ENCODE assay signal across 19 cellular contexts in the genomic region with DNA sequence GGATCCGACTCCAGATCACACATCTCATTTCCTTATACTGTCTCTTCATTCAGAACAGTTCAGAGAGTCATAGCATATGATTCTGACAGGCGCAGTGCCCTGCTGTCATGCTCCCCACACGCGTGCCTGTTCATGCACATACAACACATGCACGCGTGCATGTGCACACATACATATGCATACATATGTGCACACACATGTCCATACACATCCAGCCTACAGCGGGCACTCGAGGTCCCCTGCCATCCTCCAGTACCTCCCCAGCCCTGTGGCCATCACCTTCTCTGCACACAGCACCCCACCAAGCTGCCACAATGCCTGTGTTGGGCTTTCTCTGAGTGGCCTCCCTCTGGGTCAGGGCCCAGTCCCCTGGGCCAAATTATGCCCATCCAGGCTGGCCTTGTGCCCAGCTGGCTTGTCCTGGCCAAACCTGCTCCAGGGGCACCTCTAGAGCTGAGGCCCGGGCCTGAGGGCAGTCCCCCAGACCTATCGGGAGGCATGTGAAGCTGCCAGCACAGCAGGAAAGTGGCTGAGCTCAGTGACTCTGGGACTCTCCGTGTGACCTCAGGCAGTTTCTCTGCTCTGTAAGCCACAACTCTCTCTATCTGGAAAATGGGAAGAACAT. TPM values are rescaled to one million over a fixed set of nuclear protein-coding genes. Genes with fewer than 3 reads are reported as not detected.
DNase-seq lines count a peak whose midpoint lies in the region; ATAC-seq, FAIRE-seq and TF ChIP-seq lines count a peak whose summit lies in the region.
"Had no signal": no experiment of that assay in that cellular context is flagged by ENCODE, and none has a peak within 500 bp of the region (broad histone marks: within the 10 kb centered on the region; RNA-seq: fewer than 3 reads in every experiment).

No MANE protein-coding gene starts in this region.

- POLR2A ChIA-PET in SK-N-SH (lab: Yijun Ruan, JAX) = no interaction called here

- peaks cover 30 to 34% of the 10 kb centered on the region in 2 experiments for H3K4me1 Mint-ChIP-seq in H9
- H3K4me1 Mint-ChIP-seq: CD8-positive, alpha-beta memory T cell had no signal

- no peak overlapping the region for H2AK5ac ChIP-seq in H9 (ENCODE audit: insufficient read length, low read length)

- no peaks in the 10 kb centered on the region; the same call in 1 of the 2 replicates for H3K9me3 ChIP-seq in SK-N-SH
- no peaks in the 10 kb centered on the region for H3K9me3 ChIP-seq in H9 (ENCODE audit: control insufficient read depth, low read depth, low read length)
- peaks cover under 1% of the 10 kb centered on the region for H3K9me3 ChIP-seq in iPS-18a (ENCODE audit: control insufficient read depth, low read depth, low read length)
- peaks cover 0 to 25% (median 21%) of the 10 kb centered on the region in 8 donors for H3K9me3 ChIP-seq in spleen
- H3K9me3 ChIP-seq in prostate gland = no peaks in the 10 kb centered on the region
- H3K9me3 ChIP-seq: HAP-1, MG63 had no signal

- TF ChIP-seq POLR2A in spleen (IDR thresholded peaks at IDR 0.05) = no peak
- TF ChIP-seq POLR2A in prostate gland (IDR thresholded peaks at IDR 0.05) = no peak
- TF ChIP-seq POLR2A in GM12892 (IDR thresholded peaks at IDR 0.05; ENCODE audit: low read depth, low read length) = no peak

- intact Hi-C loops in spleen (cut with DNase I; ENCODE audit: low total_unique reads) (no loop called here), prostate gland (cut with DNase I) (no loop called here)

- FAIRE-seq in GM12892 (lab: Jason Lieb, UNC) = no peak
- FAIRE-seq: G401.6, GM12878 had no signal

- H3K27ac Mint-ChIP-seq in H9 = no peak overlapping the region

- H3K79me2 ChIP-seq in SK-N-SH (ENCODE audit: insufficient read depth) (no peaks in the 10 kb centered on the region), H9 (ENCODE audit: insufficient read depth, low read length) (no peaks in the 10 kb centered on the region)

- H4K8ac ChIP-seq in H9 (replicated peaks; ENCODE audit: insufficient read length, low read depth, low read length) = no peak overlapping the region

- peaks cover 10 to 20% of the 10 kb centered on the region in 2 experiments for H3K9me3 Mint-ChIP-seq in H9

- CTCF ChIA-PET in SK-N-SH (lab: Yijun Ruan, JAX) = no interaction called here

- H4K91ac ChIP-seq in H9 (ENCODE audit: insufficient read length, low read depth, low read length) = no peak overlapping the region

- H3T11ph ChIP-seq in H9 (ENCODE audit: low read length) = no peak overlapping the region

- H3K9ac ChIP-seq in SK-N-SH (no peak overlapping the region), H9 (ENCODE audit: extremely low read depth, insufficient read length, low read length) (no peak overlapping the region), iPS-18a (ENCODE audit: low read length) (no peak overlapping the region)

- no peak overlapping the region for H2BK120ac ChIP-seq in H9 (ENCODE audit: low read depth, low read length, poor library complexity, severe bottlenecking)

- no peaks in the 10 kb centered on the region for H4K20me1 ChIP-seq in SK-N-SH (ENCODE audit: insufficient read depth)
- no peaks in the 10 kb centered on the region for H4K20me1 ChIP-seq in H9 (ENCODE audit: control insufficient read depth, insufficient read depth, insufficient read length)

- no peak overlapping the region for H2BK12ac ChIP-seq in H9 (ENCODE audit: insufficient read length, low read depth, low read length)

- H3K23ac ChIP-seq in H9 (ENCODE audit: insufficient read length, low read depth, low read length) = no peak overlapping the region

- peak overlapping the region in 1 of 2 experiments; percentile 63; a peak in 2 of 5 replicates for H3K4me3 Mint-ChIP-seq in H9
- H3K4me3 Mint-ChIP-seq: CD8-positive, alpha-beta memory T cell had no signal

- H3K18ac ChIP-seq in H9 (ENCODE audit: insufficient read length, low read depth, low read length) = no peak overlapping the region

- H3K23me2 ChIP-seq in H9 (ENCODE audit: insufficient read length, low read depth, low read length, poor library complexity, severe bottlenecking) = no peaks in the 10 kb centered on the region

- no peak overlapping the region for H3K4me3 ChIP-seq in SK-N-SH (ENCODE audit: low read depth in 2 of 2, low read length in 1 of 2)
- peak overlapping the region; percentile 44 for H3K4me3 ChIP-seq in iPS-18a (ENCODE audit: low read length)
- no peak overlapping the region for H3K4me3 ChIP-seq in spleen
- no peak overlapping the region for H3K4me3 ChIP-seq in prostate gland
- H3K4me3 ChIP-seq: GM12878, HAP-1, MG63, SK-N-MC had no signal

- TF ChIP-seq RAD21 in SK-N-SH (IDR thresholded peaks at IDR 0.05; ENCODE audit: low read length) = no peak

- H3K4me1 ChIP-seq in SK-N-SH (ENCODE audit: control insufficient read depth in 1 of 2, insufficient read depth in 2 of 2, low read depth in 1 of 2, low read length in 1 of 2) (peaks cover 0 to 31% of the 10 kb centered on the region in 2 experiments; a peak in 1 of 4 replicates), H9 (ENCODE audit: insufficient read depth, low read length) (peaks cover 5% of the 10 kb centered on the region; the same call in 1 of the 2 replicates), iPS-18a (ENCODE audit: control insufficient read depth, low read depth, low read length) (peaks cover 16% of the 10 kb centered on the region), spleen (no peaks in the 10 kb centered on the region), prostate gland (replicated peaks) (peaks cover 6% of the 10 kb centered on the region)
- H3K4me1 ChIP-seq: HAP-1 had no signal

- H2AFZ ChIP-seq in SK-N-SH (ENCODE audit: low read depth) = no peak overlapping the region
- H2AFZ ChIP-seq in H9 (ENCODE audit: low read length) = no peak overlapping the region

- no peak overlapping the region for H3K4ac ChIP-seq in H9 (ENCODE audit: low read depth, low read length)

- H3K79me1 ChIP-seq in H9 (ENCODE audit: insufficient read depth, low read depth, low read length, poor library complexity, severe bottlenecking) = no peaks in the 10 kb centered on the region

- H3K27ac ChIP-seq in SK-N-SH (ENCODE audit: low read depth in 2 of 2, low read length in 1 of 2) = no peak overlapping the region
- no peak overlapping the region for H3K27ac ChIP-seq in H9 (ENCODE audit: insufficient read length, low read depth, low read length)
- no peak overlapping the region for H3K27ac ChIP-seq in iPS-18a (ENCODE audit: low read length)
- H3K27ac ChIP-seq in spleen = no peak overlapping the region
- H3K27ac ChIP-seq in prostate gland = no peak overlapping the region
- H3K27ac ChIP-seq: 22Rv1, SK-N-MC had no signal

- no peak overlapping the region for H3K56ac ChIP-seq in H9 (ENCODE audit: insufficient read length, low read depth, low read length)

- H2BK5ac ChIP-seq in H9 (ENCODE audit: insufficient read length, low read length) = no peak overlapping the region

- no peak for ATAC-seq in SK-N-SH treated with all-trans-retinoic acid at 6 μM for 48 hours
- ATAC-seq: GM12878 had no signal

- H3K36me3 ChIP-seq in SK-N-SH (replicated peaks in 1 of 2; ENCODE audit: control insufficient read depth in 1 of 2, insufficient read depth in 2 of 2, low read length in 1 of 2) (no peaks in the 10 kb centered on the region), iPS-18a (ENCODE audit: control insufficient read depth, low read depth, low read length) (no peaks in the 10 kb centered on the region), spleen (no peaks in the 10 kb centered on the region), prostate gland (no peaks in the 10 kb centered on the region)
- H3K36me3 ChIP-seq: BE2C, HAP-1, MG63 had no signal

- peaks cover 55% of the 10 kb centered on the region for H3K27me3 Mint-ChIP-seq in H9 (ENCODE audit: low read depth)

- peaks cover 4 to 7% (median 6%) of the 10 kb centered on the region in 3 experiments for H3K36me3 Mint-ChIP-seq in H9 (ENCODE audit: insufficient read depth in 1 of 3, low read depth in 3 of 3)

- no peak for TF ChIP-seq EP300 in SK-N-SH (IDR thresholded peaks at IDR 0.05; ENCODE audit: borderline replicate concordance in 1 of 2, low read depth in 1 of 2, low read length in 1 of 2)

- DNase-seq in SK-N-SH (peak; percentile 23), H9 (peak; percentile 24), spleen (peak; percentile 58), prostate gland (ENCODE audit: low spot score) (no peak), hypothalamus (lab: John Stamatoyannopoulos, UW) (no peak), GM12892 (ENCODE audit: insufficient read length) (no peak)
- DNase-seq: BE2C; CD8-positive, alpha-beta memory T cell; DND-41; MG63; NCI-H2081 treated with DMSO at 0.1 percent for 48 hours; NCI-H524 had no signal

- TF ChIP-seq CTCF in SK-N-SH (IDR thresholded peaks at IDR 0.05) (no peak), H9 (conservative IDR thresholded peaks at IDR 0.05) (no peak), spleen (IDR thresholded peaks at IDR 0.05 in 8 of 11, conservative IDR thresholded peaks at IDR 0.05 in 3 of 11) (no peak), prostate gland (IDR thresholded peaks at IDR 0.05) (no peak)

- no peaks in the 10 kb centered on the region for H3K9me2 ChIP-seq in SK-N-SH

- H2BK20ac ChIP-seq in H9 (ENCODE audit: low read depth, low read length, poor library complexity, severe bottlenecking) = no peak overlapping the region

- H4K5ac ChIP-seq in H9 (ENCODE audit: insufficient read length, low read depth, low read length) = no peak overlapping the region

- H3K14ac ChIP-seq in H9 (ENCODE audit: insufficient read depth, low read length) = no peak overlapping the region

- H3K4me2 ChIP-seq in SK-N-SH (no peak overlapping the region), H9 (ENCODE audit: insufficient read depth, insufficient read length, low read length) (no peak overlapping the region)

- H3K27me3 ChIP-seq in SK-N-SH (ENCODE audit: insufficient read depth) = no peaks in the 10 kb centered on the region
- H3K27me3 ChIP-seq in H9 (ENCODE audit: insufficient read depth, low read length) = no peaks in the 10 kb centered on the region; the same call in 1 of the 2 replicates
- peaks cover 37% of the 10 kb centered on the region for H3K27me3 ChIP-seq in iPS-18a (ENCODE audit: control insufficient read depth, insufficient read depth, low read length)
- H3K27me3 ChIP-seq in spleen (replicated peaks in 1 of 7) = peaks cover 0 to 27% (median 0%) of the 10 kb centered on the region in 7 donors
- no peaks in the 10 kb centered on the region for H3K27me3 ChIP-seq in prostate gland (replicated peaks; ENCODE audit: insufficient read depth)
- H3K27me3 ChIP-seq: BE2C, MG63 had no signal

- no peaks in the 10 kb centered on the region for H3F3A ChIP-seq in SK-N-SH (replicated peaks; ENCODE audit: insufficient read depth)

- no peak overlapping the region for H2BK15ac ChIP-seq in H9 (ENCODE audit: low read depth, low read length)

- 62% methylated on average over 9 of the region's 11 CpGs for WGBS in SK-N-SH (ENCODE audit: low lambda C conversion rate)
- WGBS in H9 (ENCODE audit: extremely low coverage, insufficient read length, low lambda C conversion rate) = no CpG with 5 or more reads among the region's 11 CpGs
- WGBS in spleen, 5 donors = 88 to 91% (median 89%) methylated on average over 10 to 11 of the region's 11 CpGs
- WGBS in prostate gland = 84% methylated on average over 11 of the region's 11 CpGs

RNA-seq across cellular contexts. Expression of a gene that starts 49.4 kb away (rescaled TPM):
- polyA plus RNA-seq in SK-N-SH (2012; rRNA removed) (3.2 and 6.8 TPM in 2 replicates), spleen (under 1 TPM; 0.02 to 0.11 (median 0.10) TPM)
- polyA plus RNA-seq in SK-N-SH (2012; cell fraction: cytosol; rRNA removed) = 5.8 and 12.3 TPM in 2 replicates
- 11.5 and 17.8 TPM in 2 replicates for polyA plus RNA-seq in SK-N-SH (2012; cell fraction: nucleus; rRNA removed)
- total RNA-seq in H9 (2021) (11.2 and 12.2 TPM in 2 replicates), spleen (under 1 TPM in 5 of 7 donors, not detected in 2; 0.30 to 0.54 (median 0.34) TPM), prostate gland (1 to 10 TPM; 3.6 to 8.7 TPM)
- polyA plus RNA-seq in GM12892 (2012; ENCODE audit: missing spikeins) = not detected
- total RNA-seq: GM12878 had no signal
- polyA plus RNA-seq: GM12878 had no signal

Comparison
In these comparisons a context has a peak if more than half of its experiments do, and no peak if none do; other contexts are left out.
1. DNase-seq: peak in SK-N-SH (single experiment), H9 (single experiment) and spleen (single experiment); none in prostate gland (single experiment), hypothalamus (0 of 51) and GM12892 (single experiment).